8 cellular contexts compared by ENCODE assay signal in the genomic region with DNA sequence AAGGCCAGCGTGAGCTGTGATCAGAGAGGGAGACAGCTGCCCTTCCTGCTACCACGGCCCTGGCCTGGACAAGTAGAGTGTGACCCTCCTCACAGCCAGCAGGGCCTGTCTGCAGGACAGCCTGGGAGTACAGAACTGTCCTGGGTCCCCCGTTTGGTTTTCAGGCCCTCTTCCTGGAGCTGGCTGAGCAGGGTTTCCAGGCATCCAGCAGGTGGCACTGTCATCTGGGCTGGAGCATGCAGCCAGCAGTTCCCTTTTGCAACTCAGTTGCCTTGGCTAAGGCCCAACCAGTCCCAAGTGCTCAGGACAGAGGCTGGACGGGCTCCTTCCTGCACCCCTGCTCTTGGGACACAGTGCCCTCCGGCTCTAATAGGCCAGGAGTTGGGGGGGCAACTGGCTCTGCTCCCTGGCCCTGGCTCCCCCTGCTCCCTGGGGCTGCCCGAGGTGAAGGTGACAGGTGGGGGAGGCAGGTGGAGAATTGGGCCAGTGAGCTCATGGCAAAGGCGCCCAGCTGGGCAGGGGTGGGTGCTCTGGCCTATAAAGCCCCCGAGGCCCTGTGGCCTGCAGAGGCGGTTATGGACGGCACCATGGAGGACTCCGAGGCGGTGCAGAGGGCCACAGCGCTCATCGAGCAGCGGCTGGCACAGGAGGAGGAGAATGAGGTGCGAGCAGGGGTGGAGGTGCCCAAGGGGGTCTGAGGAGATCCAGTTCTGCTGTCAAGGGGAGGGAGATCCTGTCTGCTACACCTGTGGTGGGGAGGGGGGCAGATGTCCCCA. TPM values are rescaled to one million over a fixed set of nuclear protein-coding genes. Genes with fewer than 3 reads are reported as not detected.
A peak's percentile ranks its signal among the peaks of the same experiment; 100 is the strongest.
DNase-seq lines count a peak whose midpoint lies in the region; ATAC-seq, FAIRE-seq and TF ChIP-seq lines count a peak whose summit lies in the region.

A gene with protein sequence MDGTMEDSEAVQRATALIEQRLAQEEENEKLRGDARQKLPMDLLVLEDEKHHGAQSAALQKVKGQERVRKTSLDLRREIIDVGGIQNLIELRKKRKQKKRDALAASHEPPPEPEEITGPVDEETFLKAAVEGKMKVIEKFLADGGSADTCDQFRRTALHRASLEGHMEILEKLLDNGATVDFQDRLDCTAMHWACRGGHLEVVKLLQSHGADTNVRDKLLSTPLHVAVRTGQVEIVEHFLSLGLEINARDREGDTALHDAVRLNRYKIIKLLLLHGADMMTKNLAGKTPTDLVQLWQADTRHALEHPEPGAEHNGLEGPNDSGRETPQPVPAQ (plus strand): TSS at position 566 of the 776 bp plus-strand sequence. CDS start 10 bp downstream, at position 576.

- TF ChIP-seq CTCF in GM12872 (IDR thresholded peaks at IDR 0.05; ENCODE audit: insufficient read depth, low read depth, low read length) (peak; percentile 97), IMR-90 (conservative IDR thresholded peaks at IDR 0.05; ENCODE audit: low read depth, low read length) (peak; percentile 91), heart right ventricle (IDR thresholded peaks at IDR 0.05) (peak; percentile 52 to 87 (median 82))

- H3K9me3 ChIP-seq in IMR-90 (ENCODE audit: control insufficient read depth, insufficient read depth, low read length) (no peaks in the 10 kb centered on the region), heart right ventricle (no peaks in the 10 kb centered on the region)

- DNase-seq in IMR-90: peak; percentile 79
- peak; percentile 77 for DNase-seq in SKM-1 treated with dmso at 0.1 percent for 144 hours (lab: John Stamatoyannopoulos, UW; ENCODE audit: unreplicated experiment)
- peak; percentile 69 for DNase-seq in amniotic epithelial cell (ENCODE audit: low read depth)
- DNase-seq in heart right ventricle: peak; percentile 76 to 84
- peak; percentile 78 for DNase-seq in renal cortical epithelial cell (ENCODE audit: low read depth)

- BruUV-seq in IMR-90 (replicated peaks; lab: Mats Ljungman, UMichigan): no TSS peak

- H4K5ac ChIP-seq in IMR-90 (ENCODE audit: low read depth, low read length): no peak within 1 kb of the TSS

- H2AFZ ChIP-seq in IMR-90 (replicated peaks; ENCODE audit: low read length, poor library complexity): peak within 1 kb of the TSS; percentile 28

- no peaks in the 10 kb centered on the region for H3K79me1 ChIP-seq in IMR-90 (ENCODE audit: low read depth in 1 of 2, low read length in 2 of 2)

- H3K56ac ChIP-seq in IMR-90 (ENCODE audit: extremely low read depth, insufficient read depth, low read length): no peak within 1 kb of the TSS

- H2BK15ac ChIP-seq in IMR-90 (ENCODE audit: low read depth, low read length): no peak within 1 kb of the TSS

- peak within 1 kb of the TSS; percentile 84 for H2AK5ac ChIP-seq in IMR-90 (ENCODE audit: low read depth, low read length)

- no peak within 1 kb of the TSS for H3K18ac ChIP-seq in IMR-90 (ENCODE audit: low read depth, low read length)

- FAIRE-seq in A204.1 (lab: Jason Lieb, UNC): peak; percentile 29

- no peak within 1 kb of the TSS for H3K14ac ChIP-seq in IMR-90 (replicated peaks; ENCODE audit: low read depth, low read length)

- ATAC-seq in IMR-90 (ENCODE audit: low read depth) (peak; percentile 81), heart right ventricle (peak; percentile 64 to 85 (median 74)), GM21786 (IDR thresholded peaks at IDR 0.05; ENCODE audit: unreplicated experiment) (no peak)

- intact Hi-C loops in IMR-90 (cut with micrococcal nuclease): loop anchor here (1.0 to 5.0 kb wide), 4 partner anchors 40 to 160 kb away; partner anchors contain the start of gene AVPI1
- intact Hi-C loops in heart right ventricle (cut with DNase I): loop anchor here in 7 of 10 donors (1.0 to 5.0 kb wide), 4 partner anchors 37 to 40 kb away; no protein-coding TSS in a partner anchor

- no peak within 1 kb of the TSS for H2BK20ac ChIP-seq in IMR-90 (ENCODE audit: low read depth, low read length)

- H3K23ac ChIP-seq in IMR-90 (ENCODE audit: low read depth, low read length): no peak within 1 kb of the TSS

- H4K8ac ChIP-seq in IMR-90 (ENCODE audit: low read depth in 2 of 2, low read length in 2 of 2): peak within 1 kb of the TSS in 1 of 2 experiments; percentile 65; a peak in 1 of 4 replicates

- peak; percentile 93 for TF ChIP-seq RAD21 in IMR-90 (IDR thresholded peaks at IDR 0.05; ENCODE audit: low read length)

- TF ChIP-seq POLR2A in IMR-90 (IDR thresholded peaks at IDR 0.05; ENCODE audit: low read depth, low read length): no peak

- H3K27ac ChIP-seq in IMR-90 (ENCODE audit: insufficient read depth, low read length) (no peak within 1 kb of the TSS), heart right ventricle (peak within 1 kb of the TSS; percentile 65 to 95 (median 80))

- 73% methylated on average over 5 of the region's 16 CpGs; no CpG with 5 or more reads in 1 of the 2 experiments for WGBS in IMR-90 (ENCODE audit: extremely low coverage in 2 of 2, insufficient read length in 1 of 2), 2 experiments
- WGBS in heart right ventricle, 2 donors: 62 to 67% methylated on average over 16 of the region's 16 CpGs

- H2BK120ac ChIP-seq in IMR-90 (ENCODE audit: low read depth, low read length): no peak within 1 kb of the TSS

- H3K4me3 ChIP-seq in IMR-90 (ENCODE audit: insufficient read depth, low read depth, low read length) (no peak within 1 kb of the TSS), heart right ventricle (peak within 1 kb of the TSS in 5 of 10 donors; percentile 2 to 26 (median 16))

- H3K4me1 ChIP-seq in IMR-90 (ENCODE audit: control insufficient read depth, insufficient read depth, low read length) (peaks cover 16% of the 10 kb centered on the region), heart right ventricle (peaks cover 4 to 57% (median 35%) of the 10 kb centered on the region in 9 donors)

- H4K20me1 ChIP-seq in IMR-90 (ENCODE audit: insufficient read depth, low read length): peaks cover 5% of the 10 kb centered on the region; the same call in 1 of the 2 replicates

- H3K4ac ChIP-seq in IMR-90 (ENCODE audit: low read depth, low read length): no peak within 1 kb of the TSS

- in situ Hi-C loops in IMR-90 (cut with MboI; ENCODE audit: low sequenced_read_pairs): loop anchor here (10.0 kb wide), 1 partner anchor 162 kb away; the partner anchor contains the start of gene ZFYVE27

- CTCF ChIA-PET in IMR-90 (lab: Yijun Ruan, JAX): interaction anchor here (0.5 to 1.3 kb wide), 9 partner anchors 13 to 159 kb away, joined by 3 to 7 read pairs (median 3); no protein-coding TSS in a partner anchor

- H2AK9ac ChIP-seq in IMR-90 (replicated peaks; ENCODE audit: low read depth, low read length, poor library complexity): peak within 1 kb of the TSS; percentile 74

- no peaks in the 10 kb centered on the region for H3K27me3 ChIP-seq in IMR-90 (ENCODE audit: control insufficient read depth, insufficient read depth, low read length)
- no peaks in the 10 kb centered on the region for H3K27me3 ChIP-seq in heart right ventricle

- peaks cover 19% of the 10 kb centered on the region for H3K36me3 ChIP-seq in IMR-90 (ENCODE audit: control insufficient read depth, insufficient read depth, low read length)
- H3K36me3 ChIP-seq in heart right ventricle: peaks cover 0 to 45% (median 16%) of the 10 kb centered on the region in 9 donors

- dilution Hi-C loops in IMR-90 (cut with HindIII; ENCODE audit: low sequenced_read_pairs, unreplicated experiment): no loop called here

- H3K9ac ChIP-seq in IMR-90 (ENCODE audit: low read depth, low read length): no peak within 1 kb of the TSS

- no peak within 1 kb of the TSS for H4K91ac ChIP-seq in IMR-90 (ENCODE audit: insufficient read depth, low read depth, low read length)

- H3K4me2 ChIP-seq in IMR-90 (ENCODE audit: low read depth, low read length): no peak within 1 kb of the TSS

- peaks cover 11% of the 10 kb centered on the region for H3K9me1 ChIP-seq in IMR-90 (ENCODE audit: insufficient read depth, low read length)

- POLR2A ChIA-PET in IMR-90 (lab: Charles Lee; ENCODE audit: unreplicated experiment): interaction anchor here (0.5 kb wide), 1 partner anchor 171 kb away, joined by 3 read pairs; the partner anchor contains the start of gene RRP12

- no peak within 1 kb of the TSS for H2BK5ac ChIP-seq in IMR-90 (ENCODE audit: low read depth, low read length, poor library complexity, severe bottlenecking)

TF ChIP-seq in IMR-90, 13 proteins besides CTCF, POLR2A, EP300 and RAD21:
- peak; percentile 91 for TF ChIP-seq SMC3 (IDR thresholded peaks at IDR 0.05; ENCODE audit: low read depth, low read length)
- TF ChIP-seq CEBPB (IDR thresholded peaks at IDR 0.05; ENCODE audit: low read depth, low read length): peak; percentile 65
- no peak for TF ChIP-seq FOS (IDR thresholded peaks at IDR 0.05; ENCODE audit: low read depth, low read length)
- TF ChIP-seq, protein P1, sequence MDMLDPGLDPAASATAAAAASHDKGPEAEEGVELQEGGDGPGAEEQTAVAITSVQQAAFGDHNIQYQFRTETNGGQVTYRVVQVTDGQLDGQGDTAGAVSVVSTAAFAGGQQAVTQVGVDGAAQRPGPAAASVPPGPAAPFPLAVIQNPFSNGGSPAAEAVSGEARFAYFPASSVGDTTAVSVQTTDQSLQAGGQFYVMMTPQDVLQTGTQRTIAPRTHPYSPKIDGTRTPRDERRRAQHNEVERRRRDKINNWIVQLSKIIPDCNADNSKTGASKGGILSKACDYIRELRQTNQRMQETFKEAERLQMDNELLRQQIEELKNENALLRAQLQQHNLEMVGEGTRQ (IDR thresholded peaks at IDR 0.05; ENCODE audit: low read depth, low read length): no peak
- TF ChIP-seq NFE2L2 (IDR thresholded peaks at IDR 0.05; ENCODE audit: low read depth, low read length): no peak
- TF ChIP-seq CHD1 (IDR thresholded peaks at IDR 0.05; ENCODE audit: low read depth, low read length): no peak
TF ChIP-seq in IMR-90: peak in this region for 2.

RNA-seq across cellular contexts. Expression of the gene that starts here (rescaled TPM):
- total RNA-seq in IMR-90 (2012; rRNA removed) (0.28 and 0.36 TPM in 2 replicates), heart right ventricle (100 to 1,000 TPM in 6 of 10 donors, 10 to 100 TPM in 4; 46.3 to 395 (median 133) TPM), renal cortical epithelial cell (31.3 and 35.9 TPM in 2 replicates)
- polyA plus RNA-seq in IMR-90 (2012; rRNA removed) (0.40 and 0.65 TPM in 2 replicates), heart right ventricle (100 to 1,000 TPM; 248 to 370 TPM)
- 0.36 and 0.63 TPM in 2 replicates for polyA plus RNA-seq in IMR-90 (2012; cell fraction: cytosol; rRNA removed)
- 0.29 and 0.38 TPM in 2 replicates for polyA plus RNA-seq in IMR-90 (2012; cell fraction: nucleus; rRNA removed; ENCODE audit: low replicate concordance)

Comparison
In these comparisons a context has a peak if more than half of its experiments do, and no peak if none do; other contexts are left out.
1. RNA of the gene that starts here (total RNA-seq): 46.3 to 395 TPM in heart right ventricle and 31.3 to 35.9 TPM in renal cortical epithelial cell; 0.28 to 0.36 TPM in IMR-90; every median in the first group is over 10 times any median in the second.
2. RNA of the gene that starts here (polyA plus RNA-seq): 248 to 370 TPM in heart right ventricle; 0.29 to 0.65 TPM in IMR-90; every median in the first group is over 100 times any median in the second.
3. Peak in DNase-seq and ATAC-seq in IMR-90; RNA of the gene not detected or under 1 TPM.
4. Peak in every context shown above with its lines, with median percentiles within 50 percentile points of each other: CTCF ChIP-seq and DNase-seq.